Comparison of ENCODE assay signal across 32 cellular contexts in the genomic region with DNA sequence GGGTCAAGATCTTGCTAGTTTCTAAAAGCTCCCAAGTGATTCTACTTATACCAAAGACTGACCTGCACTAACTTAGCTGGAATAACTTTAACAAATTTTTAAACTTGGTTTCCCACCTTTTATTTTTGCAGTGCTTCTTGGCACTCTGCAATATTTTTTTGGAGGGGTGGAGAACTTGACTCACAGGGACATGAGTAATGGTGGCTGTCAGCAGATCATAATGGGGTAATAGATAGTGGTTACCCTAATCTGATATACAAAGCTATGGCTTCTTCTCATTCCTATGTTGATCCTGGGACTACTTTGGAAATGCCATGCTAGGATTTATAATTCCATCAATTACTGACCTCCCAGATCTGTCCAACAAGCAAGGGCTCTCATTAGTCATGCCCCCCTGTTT.
"Had no signal": no experiment of that assay in that cellular context is flagged by ENCODE, and none has a peak within 500 bp of the region (broad histone marks: within the 10 kb centered on the region; RNA-seq: fewer than 3 reads in every experiment).

No MANE protein-coding gene starts in this region.

- DNase-seq: activated CD4-positive, alpha-beta T cell treated with anti-CD3 and anti-CD28 coated beads for 48 hours; activated CD4-positive, alpha-beta T cell treated with anti-CD3 and anti-CD28 coated beads, Interleukin-2, amount 50 U/mL, for 48 hours; activated CD8-positive, alpha-beta memory T cell treated with anti-CD3 and anti-CD28 coated beads for 24 hours; activated effector memory CD4-positive, alpha-beta T cell treated with anti-CD3 and anti-CD28 coated beads, Interleukin-2, amount 50 U/mL, for 16 hours; activated naive CD4-positive, alpha-beta T cell treated with anti-CD3 and anti-CD28 coated beads for 36 hours; activated naive CD8-positive, alpha-beta T cell treated with anti-CD3 and anti-CD28 coated beads for 36 hours; adrenal gland; brain microvascular endothelial cell; dorsolateral prefrontal cortex; effector memory CD4-positive, alpha-beta T cell; erythroblast; gastrocnemius medialis; islet precursor cell; left cardiac atrium; left ventricle myocardium superior; mammary epithelial cell; right lobe of liver; small intestine; stimulated activated CD4-positive, alpha-beta T cell treated with anti-CD3 and anti-CD28 coated beads, Interleukin-4, amount 100 ng/mL, for 24 hours; substantia nigra; T-helper 9 cell; upper lobe of right lung had no signal

- H3K4me1 Mint-ChIP-seq: activated naive CD8-positive, alpha-beta T cell treated with anti-CD3 and anti-CD28 coated beads for 36 hours; nephron; stimulated activated effector memory CD8-positive, alpha-beta T cell treated with anti-CD3 and anti-CD28 coated beads, Interleukin-12 subunit alpha, Interleukin-12 subunit beta, amount 100 ng/mL, for 72 hours had no signal

- H3K27me3 Mint-ChIP-seq: activated naive CD8-positive, alpha-beta T cell treated with anti-CD3 and anti-CD28 coated beads for 36 hours; progenitor cell of endocrine pancreas; stimulated activated naive CD8-positive, alpha-beta T cell treated with anti-CD3 and anti-CD28 coated beads, Interleukin-15, Interleukin-2, amounts not matched to agents 100 ng/mL and 50 ng/mL, for 24 hours had no signal

- H3K36me3 Mint-ChIP-seq: activated naive CD8-positive, alpha-beta T cell treated with anti-CD3 and anti-CD28 coated beads for 36 hours; stimulated activated effector memory CD8-positive, alpha-beta T cell treated with anti-CD3 and anti-CD28 coated beads, Interleukin-12 subunit alpha, Interleukin-12 subunit beta, amount 100 ng/mL, for 72 hours had no signal

- H3K4me3 Mint-ChIP-seq: activated naive CD4-positive, alpha-beta T cell treated with anti-CD3 and anti-CD28 coated beads for 36 hours; activated naive CD8-positive, alpha-beta T cell treated with anti-CD3 and anti-CD28 coated beads for 36 hours; nephron; stimulated activated effector memory CD8-positive, alpha-beta T cell treated with anti-CD3 and anti-CD28 coated beads, Interleukin-12 subunit alpha, Interleukin-12 subunit beta, amount 100 ng/mL, for 72 hours; stimulated activated naive CD8-positive, alpha-beta T cell treated with anti-CD3 and anti-CD28 coated beads, Interleukin-15, Interleukin-2, amounts not matched to agents 100 ng/mL and 50 ng/mL, for 24 hours; T-helper 1 cell treated with Interleukin-12 subunit alpha and Interleukin-12 subunit beta and Interleukin-4 antibody, amounts not matched to agents 30 μg/mL and 1 μg/mL, for 36 hours had no signal

- H3K4me3 ChIP-seq: adrenal gland, ascending aorta, coronary artery, dorsolateral prefrontal cortex, gastrocnemius medialis, hepatocyte, right lobe of liver, upper lobe of right lung had no signal

- H3K9me3 Mint-ChIP-seq: activated naive CD4-positive, alpha-beta T cell treated with anti-CD3 and anti-CD28 coated beads for 36 hours; activated naive CD8-positive, alpha-beta T cell treated with anti-CD3 and anti-CD28 coated beads for 36 hours; stimulated activated naive CD8-positive, alpha-beta T cell treated with anti-CD3 and anti-CD28 coated beads, Interleukin-15, Interleukin-2, amounts not matched to agents 100 ng/mL and 50 ng/mL, for 24 hours; T-helper 1 cell treated with Interleukin-12 subunit alpha and Interleukin-12 subunit beta and Interleukin-4 antibody, amounts not matched to agents 30 μg/mL and 1 μg/mL, for 36 hours had no signal

- H3K4me1 ChIP-seq: adrenal gland, ascending aorta, gastrocnemius medialis, right lobe of liver, upper lobe of right lung had no signal

- H3K79me2 ChIP-seq: hepatocyte had no signal

- H3K9me3 ChIP-seq: adrenal gland, ascending aorta, gastrocnemius medialis, right lobe of liver, upper lobe of right lung had no signal

- H2AFZ ChIP-seq: hepatocyte had no signal

- ATAC-seq: activated CD4-positive, CD25-positive, alpha-beta regulatory T cell treated with anti-CD3 and anti-CD28 coated beads, Interleukin-2, amount 50 U/mL, for 24 hours; gastrocnemius medialis; left cardiac atrium; left ventricle myocardium superior; right lobe of liver; stimulated activated effector memory CD8-positive, alpha-beta T cell treated with anti-CD3 and anti-CD28 coated beads, Interleukin-12 subunit alpha, Interleukin-12 subunit beta, amount 100 ng/mL, for 72 hours; upper lobe of right lung had no signal

- H3K27ac ChIP-seq: adrenal gland, ascending aorta, brain microvascular endothelial cell, coronary artery, dorsolateral prefrontal cortex, gastrocnemius medialis, hepatocyte, right lobe of liver, upper lobe of right lung, VCaP had no signal

- H3K27me3 ChIP-seq: adrenal gland, ascending aorta, brain microvascular endothelial cell, gastrocnemius medialis, hepatocyte, right lobe of liver, upper lobe of right lung had no signal

- H3K4me2 ChIP-seq: hepatocyte had no signal

- H3K27ac Mint-ChIP-seq: activated naive CD4-positive, alpha-beta T cell treated with anti-CD3 and anti-CD28 coated beads for 36 hours; activated naive CD8-positive, alpha-beta T cell treated with anti-CD3 and anti-CD28 coated beads for 36 hours; nephron; progenitor cell of endocrine pancreas; stimulated activated effector memory CD8-positive, alpha-beta T cell treated with anti-CD3 and anti-CD28 coated beads, Interleukin-12 subunit alpha, Interleukin-12 subunit beta, amount 100 ng/mL, for 72 hours; stimulated activated naive CD8-positive, alpha-beta T cell treated with anti-CD3 and anti-CD28 coated beads, Interleukin-15, Interleukin-2, amounts not matched to agents 100 ng/mL and 50 ng/mL, for 24 hours; T-helper 1 cell treated with Interleukin-12 subunit alpha and Interleukin-12 subunit beta and Interleukin-4 antibody, amounts not matched to agents 30 μg/mL and 1 μg/mL, for 36 hours had no signal

- H3K36me3 ChIP-seq: adrenal gland, ascending aorta, brain microvascular endothelial cell, gastrocnemius medialis, right lobe of liver, upper lobe of right lung had no signal
